In the genomic region with DNA sequence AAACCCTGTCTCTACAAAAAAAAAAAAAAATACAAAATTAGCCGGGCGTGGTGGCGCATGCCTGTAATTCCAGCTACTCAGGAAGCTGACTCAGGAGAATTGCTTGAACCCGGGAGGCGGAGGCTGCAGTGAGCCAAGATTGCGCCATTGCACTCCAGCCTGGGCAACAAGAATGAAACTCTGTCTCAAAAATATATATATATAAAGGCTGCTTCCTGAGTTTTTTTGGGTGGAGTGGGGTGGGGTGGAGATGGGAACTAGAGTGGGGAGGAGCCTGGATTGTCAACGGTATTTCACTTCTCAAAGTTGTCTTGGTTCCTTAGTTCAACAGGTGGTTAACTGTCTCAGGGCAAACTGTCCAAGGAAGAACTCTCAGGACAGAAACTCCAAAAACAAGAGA, we compare ENCODE assay signal across 1 cellular context.
A peak's percentile ranks its signal among the peaks of the same experiment; 100 is the strongest.
TF ChIP-seq lines count a peak whose summit lies in the region.

No MANE protein-coding gene starts in this region.

TF ChIP-seq in IMR-90, 13 proteins besides CTCF, POLR2A, EP300 and RAD21:
- 0 out of 2 replicates have a peak, but pooled peaks have one; percentile 23 for TF ChIP-seq CEBPB (IDR thresholded peaks at IDR 0.05; ENCODE audit: low read depth, low read length)
